ENCODE assay signal across 1 cellular context in genomic region chr11:76030286-76030685, GRCh38.
TF ChIP-seq lines count a peak whose summit lies in the region.

No MANE protein-coding gene starts in this region.

TF ChIP-seq in GM23338, 12 proteins besides CTCF, POLR2A, EP300 and RAD21 (continued from another document):
- TF ChIP-seq REST (IDR thresholded peaks at IDR 0.05; ENCODE audit: unreplicated experiment) = no peak
- TF ChIP-seq ZNF462 (CRISPR knock-in tag; IDR thresholded peaks at IDR 0.05) = no peak
- TF ChIP-seq ETS1 (IDR thresholded peaks at IDR 0.05) = no peak
- TF ChIP-seq EZH2 (IDR thresholded peaks at IDR 0.05; ENCODE audit: low read depth, unreplicated experiment) = no peak
